In genomic region chr9:27660148-27660547, GRCh38 we compare ENCODE assay signal across 7 cellular contexts.
"Had no signal": no experiment of that assay in that cellular context is flagged by ENCODE, and none has a peak within 500 bp of the region (broad histone marks: within the 10 kb centered on the region; RNA-seq: fewer than 3 reads in every experiment).

No MANE protein-coding gene starts in this region.

- DNase-seq: IMR-90, KBM-7, KG1 had no signal

- H3K4me2 ChIP-seq: KMS-11 had no signal

- H3K27ac ChIP-seq: HL-60, KMS-11 had no signal

- ATAC-seq: HepG2, K562 had no signal

- H3K9ac ChIP-seq: KMS-11 had no signal

- H3K4me3 ChIP-seq: K562 had no signal
